8 cellular contexts compared by ENCODE assay signal in genomic region chr4:163484906-163485305, GRCh38. TPM values are rescaled to one million over a fixed set of nuclear protein-coding genes. Genes with fewer than 3 reads are reported as not detected.
DNase-seq lines count a peak whose midpoint lies in the region; ATAC-seq and TF ChIP-seq lines count a peak whose summit lies in the region.

No MANE protein-coding gene starts in this region.

- H3K4me3 Mint-ChIP-seq in nephron progenitor cell (no peak overlapping the region), type B pancreatic cell (no peak overlapping the region)

- H3K27me3 Mint-ChIP-seq in nephron progenitor cell (ENCODE audit: low read depth, poor library complexity) (peaks cover 5% of the 10 kb centered on the region), type B pancreatic cell (peaks cover 7% of the 10 kb centered on the region)

- DNase-seq in COLO829 (ENCODE audit: low spot score), result peak; percentile 56
- peak; percentile 17 for DNase-seq in NCI-H1092 treated with DMSO at 0.1 percent for 48 hours (lab: John Stamatoyannopoulos, UW)
- peak; percentile 42 to 60 for DNase-seq in activated CD4-positive, alpha-beta T cell treated with anti-CD3 and anti-CD28 coated beads, Interleukin-2, amount 50 U/mL, for 48 hours
- peak; percentile 26 for DNase-seq in epidermal melanocyte (ENCODE audit: insufficient read length, low spot score)
- DNase-seq in nephron progenitor cell, result peak; percentile 72
- DNase-seq in type B pancreatic cell (ENCODE audit: extremely low spot score, unreplicated experiment), result no peak
- no peak for DNase-seq in cerebellar nuclear complex (lab: John Stamatoyannopoulos, UW)

- H3K36me3 Mint-ChIP-seq in nephron progenitor cell (ENCODE audit: low read depth), result no peaks in the 10 kb centered on the region
- no peaks in the 10 kb centered on the region for H3K36me3 Mint-ChIP-seq in type B pancreatic cell

- TF ChIP-seq CTCF in nephron progenitor cell (IDR thresholded peaks at IDR 0.05) (peak; percentile 56), type B pancreatic cell (conservative IDR thresholded peaks at IDR 0.05) (peak; percentile 84)

- H3K4me1 Mint-ChIP-seq in nephron progenitor cell (no peaks in the 10 kb centered on the region), type B pancreatic cell (ENCODE audit: unreplicated experiment) (no peaks in the 10 kb centered on the region)

- ATAC-seq in GM19455 (IDR thresholded peaks at IDR 0.05; ENCODE audit: unreplicated experiment), result peak; percentile 49

- H3K27ac Mint-ChIP-seq in nephron progenitor cell (no peak overlapping the region), type B pancreatic cell (no peak overlapping the region)

- peaks cover 15% of the 10 kb centered on the region for H3K9me3 Mint-ChIP-seq in nephron progenitor cell
- H3K9me3 Mint-ChIP-seq in type B pancreatic cell, result no peaks in the 10 kb centered on the region

RNA-seq across cellular contexts. Expression of gene TMA16, which starts 9.6 kb away (rescaled TPM):
- 20.5 and 29.7 TPM in 2 replicates for total RNA-seq in type B pancreatic cell (ENCODE audit: low replicate concordance)

RNA-seq across cellular contexts. Expression of gene TKTL2, which starts 11.4 kb away (rescaled TPM):
- total RNA-seq in type B pancreatic cell (ENCODE audit: low replicate concordance), result not detected in 2 replicates

Comparison
In these comparisons a context has a peak if more than half of its experiments do, and no peak if none do; other contexts are left out.
1. DNase-seq: peak in COLO829 (single experiment), NCI-H1092 treated with DMSO at 0.1 percent for 48 hours (single experiment), activated CD4-positive, alpha-beta T cell treated with anti-CD3 and anti-CD28 coated beads, Interleukin-2, amount 50 U/mL, for 48 hours (2 of 2), epidermal melanocyte (single experiment) and nephron progenitor cell (single experiment); none in type B pancreatic cell (single experiment) and cerebellar nuclear complex (0 of 2).